ENCODE assay signal across 17 cellular contexts in genomic region chr7:158351481-158351880, GRCh38.
DNase-seq lines count a peak whose midpoint lies in the region; ATAC-seq and TF ChIP-seq lines count a peak whose summit lies in the region.
"Had no signal": no experiment of that assay in that cellular context is flagged by ENCODE, and none has a peak within 500 bp of the region (broad histone marks: within the 10 kb centered on the region; RNA-seq: fewer than 3 reads in every experiment).

No MANE protein-coding gene starts in this region.

- peaks cover 41% of the 10 kb centered on the region for H3K27me3 ChIP-seq in HUES6 (ENCODE audit: control insufficient read depth, insufficient read depth, low read length)
- H3K27me3 ChIP-seq in iPS-18a (ENCODE audit: control insufficient read depth, insufficient read depth, low read length) = peaks cover 36% of the 10 kb centered on the region
- peaks cover 53% of the 10 kb centered on the region for H3K27me3 ChIP-seq in smooth muscle cell (ENCODE audit: low read depth)

- POLR2A ChIA-PET in activated CD4-positive, alpha-beta T cell treated with anti-CD3 and anti-CD28 coated beads, Interleukin-2, amount 10 ng/mL, durations not matched to agents 7 days and 5 days (lab: Charles Lee) = no interaction called here

- H3K79me2 ChIP-seq in smooth muscle cell (ENCODE audit: low read depth) = no peaks in the 10 kb centered on the region

- H3K4me1 Mint-ChIP-seq in osteocyte (ENCODE audit: unreplicated experiment) = no peaks in the 10 kb centered on the region
- H3K4me1 Mint-ChIP-seq in T-helper 17 cell = no peaks in the 10 kb centered on the region
- H3K4me1 Mint-ChIP-seq in activated CD4-positive, alpha-beta T cell treated with anti-CD3 and anti-CD28 coated beads, Interleukin-2, amount 10 ng/mL, durations not matched to agents 7 days and 5 days = no peaks in the 10 kb centered on the region

- WGBS in smooth muscle cell (ENCODE audit: low lambda C conversion rate) = 8% methylated on average over 9 of the region's 9 CpGs

- H3K27me3 Mint-ChIP-seq in osteocyte (ENCODE audit: unreplicated experiment) = no peaks in the 10 kb centered on the region
- H3K27me3 Mint-ChIP-seq in T-helper 17 cell = peaks cover 26% of the 10 kb centered on the region
- H3K27me3 Mint-ChIP-seq in activated CD4-positive, alpha-beta T cell treated with anti-CD3 and anti-CD28 coated beads, Interleukin-2, amount 10 ng/mL, durations not matched to agents 7 days and 5 days = no peaks in the 10 kb centered on the region

- peaks cover 25% of the 10 kb centered on the region for H3K9me3 Mint-ChIP-seq in osteocyte (ENCODE audit: unreplicated experiment)
- no peaks in the 10 kb centered on the region for H3K9me3 Mint-ChIP-seq in activated CD4-positive, alpha-beta T cell treated with anti-CD3 and anti-CD28 coated beads, Interleukin-2, amount 10 ng/mL, durations not matched to agents 7 days and 5 days

- H3K9ac ChIP-seq in ES-I3 (ENCODE audit: low read depth, low read length) = peak overlapping the region; percentile 38; the same call in 1 of the 2 replicates
- no peak overlapping the region for H3K9ac ChIP-seq in HUES6 (ENCODE audit: low read length)
- H3K9ac ChIP-seq in iPS-18a (ENCODE audit: low read length) = no peak overlapping the region
- H3K9ac ChIP-seq in smooth muscle cell (ENCODE audit: low read depth) = no peak overlapping the region

- no peak for ATAC-seq in T-helper 17 cell
- ATAC-seq: GM12878 had no signal

- no peak overlapping the region for H2AFZ ChIP-seq in smooth muscle cell (ENCODE audit: low read depth)

- peak overlapping the region; percentile 54; the same call in 1 of the 2 replicates for H3K4me3 ChIP-seq in HUES6 (ENCODE audit: low read depth, low read length)
- H3K4me3 ChIP-seq in iPS-18a (ENCODE audit: low read length) = peak overlapping the region; percentile 38
- H3K4me3 ChIP-seq in smooth muscle cell = no peak overlapping the region
- H3K4me3 ChIP-seq: GM12878 had no signal

- no peaks in the 10 kb centered on the region for H3K4me1 ChIP-seq in ES-I3 (ENCODE audit: insufficient read depth, low read length)
- H3K4me1 ChIP-seq in HUES6 (ENCODE audit: control insufficient read depth, insufficient read depth, low read length) = peaks cover 4% of the 10 kb centered on the region; the same call in 1 of the 2 replicates
- peaks cover 4% of the 10 kb centered on the region for H3K4me1 ChIP-seq in iPS-18a (ENCODE audit: control insufficient read depth, low read depth, low read length)
- no peaks in the 10 kb centered on the region for H3K4me1 ChIP-seq in smooth muscle cell (ENCODE audit: low read depth)

- H4K20me1 ChIP-seq in smooth muscle cell (ENCODE audit: low read depth) = no peaks in the 10 kb centered on the region

- H3K27ac ChIP-seq in HUES6 (ENCODE audit: low read depth, low read length) (no peak overlapping the region), iPS-18a (ENCODE audit: low read length) (no peak overlapping the region), smooth muscle cell (ENCODE audit: low read depth) (no peak overlapping the region)

- CTCF ChIA-PET in activated CD4-positive, alpha-beta T cell treated with anti-CD3 and anti-CD28 coated beads, Interleukin-2, amount 10 ng/mL, durations not matched to agents 7 days and 5 days (lab: Charles Lee) = no interaction called here

- no peaks in the 10 kb centered on the region for H3F3A ChIP-seq in smooth muscle cell (ENCODE audit: low read depth)

- TF ChIP-seq CTCF in osteocyte (IDR thresholded peaks at IDR 0.05) (no peak), smooth muscle cell (IDR thresholded peaks at IDR 0.05; ENCODE audit: borderline replicate concordance, insufficient read depth, poor library complexity, severe bottlenecking) (no peak)

- DNase-seq in osteocyte (ENCODE audit: extremely low spot score, unreplicated experiment) (peak; percentile 79), ureter (ENCODE audit: low spot score) (no peak), T-helper 17 cell (no peak), smooth muscle cell (lab: John Stamatoyannopoulos, UW; ENCODE audit: unreplicated experiment) (no peak)
- DNase-seq in activated CD4-positive, alpha-beta T cell treated with anti-CD3 and anti-CD28 coated beads, Interleukin-2, amount 10 ng/mL, durations not matched to agents 7 days and 5 days = no peak
- DNase-seq: C1 segment of cervical spinal cord; DMS79 treated with DMSO at 0.1 percent for 48 hours; GDM1; NCI-H187; NCI-H526 treated with DMSO at 0.1 percent for 48 hours; NK-92 treated with Interleukin-12 subunit alpha and Interleukin-12 subunit beta, amount 100 ng/mL, for 24 hours; OCI-M1; SIG-M5 had no signal

- H3K27ac Mint-ChIP-seq in osteocyte (ENCODE audit: unreplicated experiment) = no peak overlapping the region
- no peak overlapping the region for H3K27ac Mint-ChIP-seq in T-helper 17 cell
- no peak overlapping the region for H3K27ac Mint-ChIP-seq in activated CD4-positive, alpha-beta T cell treated with anti-CD3 and anti-CD28 coated beads, Interleukin-2, amount 10 ng/mL, durations not matched to agents 7 days and 5 days

- H3K36me3 ChIP-seq in ES-I3 (ENCODE audit: insufficient read depth, low read length) (no peaks in the 10 kb centered on the region), HUES6 (ENCODE audit: control insufficient read depth, insufficient read depth, low read length) (no peaks in the 10 kb centered on the region), iPS-18a (ENCODE audit: control insufficient read depth, low read depth, low read length) (no peaks in the 10 kb centered on the region), smooth muscle cell (ENCODE audit: low read depth) (no peaks in the 10 kb centered on the region)

- no peaks in the 10 kb centered on the region; the same call in 1 of the 2 replicates for H3K9me3 ChIP-seq in ES-I3 (ENCODE audit: control insufficient read depth, insufficient read depth, low read length)
- peaks cover 39% of the 10 kb centered on the region for H3K9me3 ChIP-seq in HUES6 (ENCODE audit: control insufficient read depth, insufficient read depth, low read depth, low read length)
- no peaks in the 10 kb centered on the region for H3K9me3 ChIP-seq in iPS-18a (ENCODE audit: control insufficient read depth, low read depth, low read length)
- H3K9me3 ChIP-seq in T-helper 17 cell (ENCODE audit: control insufficient read depth, low read length, poor library complexity, severe bottlenecking) = no peaks in the 10 kb centered on the region
- no peaks in the 10 kb centered on the region for H3K9me3 ChIP-seq in smooth muscle cell (replicated peaks; ENCODE audit: low read depth)

- H3K4me2 ChIP-seq in smooth muscle cell = no peak overlapping the region

- H3K36me3 Mint-ChIP-seq in osteocyte (ENCODE audit: unreplicated experiment) (no peaks in the 10 kb centered on the region), T-helper 17 cell (ENCODE audit: low read depth) (peaks cover 2% of the 10 kb centered on the region)
- no peaks in the 10 kb centered on the region for H3K36me3 Mint-ChIP-seq in activated CD4-positive, alpha-beta T cell treated with anti-CD3 and anti-CD28 coated beads, Interleukin-2, amount 10 ng/mL, durations not matched to agents 7 days and 5 days (ENCODE audit: low read depth)

- H3K4me3 Mint-ChIP-seq in osteocyte (ENCODE audit: unreplicated experiment) = no peak overlapping the region
- H3K4me3 Mint-ChIP-seq in T-helper 17 cell = no peak overlapping the region
- H3K4me3 Mint-ChIP-seq in activated CD4-positive, alpha-beta T cell treated with anti-CD3 and anti-CD28 coated beads, Interleukin-2, amount 10 ng/mL, durations not matched to agents 7 days and 5 days = no peak overlapping the region
